Comparison of ENCODE assay signal across 15 cellular contexts in genomic region chr7:15489383-15489782, GRCh38.
DNase-seq lines count a peak whose midpoint lies in the region; ATAC-seq and TF ChIP-seq lines count a peak whose summit lies in the region.
"Had no signal": no experiment of that assay in that cellular context is flagged by ENCODE, and none has a peak within 500 bp of the region (broad histone marks: within the 10 kb centered on the region; RNA-seq: fewer than 3 reads in every experiment).

No MANE protein-coding gene starts in this region.

- H3K4me2 ChIP-seq in fibroblast of lung (ENCODE audit: extremely low read depth, insufficient read depth, low read length) (no peak overlapping the region), osteoblast (ENCODE audit: insufficient read depth, low read length) (no peak overlapping the region)
- H3K4me2 ChIP-seq: KMS-11 had no signal

- H3K36me3 ChIP-seq in fibroblast of lung (ENCODE audit: control insufficient read depth, insufficient read depth, low read length): no peaks in the 10 kb centered on the region
- no peaks in the 10 kb centered on the region for H3K36me3 ChIP-seq in osteoblast (ENCODE audit: insufficient read depth, low read length)
- H3K36me3 ChIP-seq in Peyer's patch: no peaks in the 10 kb centered on the region

- H3K9me3 ChIP-seq in fibroblast of lung (ENCODE audit: control insufficient read depth, insufficient read depth, low read depth, low read length) (no peaks in the 10 kb centered on the region), osteoblast (ENCODE audit: low read depth, low read length) (no peaks in the 10 kb centered on the region), Peyer's patch (no peaks in the 10 kb centered on the region)

- no peaks in the 10 kb centered on the region for H4K20me1 ChIP-seq in fibroblast of lung (ENCODE audit: control insufficient read depth, extremely low read depth, insufficient read depth, low read length)
- no peaks in the 10 kb centered on the region for H4K20me1 ChIP-seq in osteoblast (ENCODE audit: insufficient read depth, low read length)

- TF ChIP-seq CTCF in fibroblast of lung (conservative IDR thresholded peaks at IDR 0.05 in 1 of 2, IDR thresholded peaks at IDR 0.05 in 1 of 2; ENCODE audit: low read depth in 1 of 2, low read length in 2 of 2) (no peak), osteoblast (IDR thresholded peaks at IDR 0.05; ENCODE audit: extremely low read depth, low read depth, low read length) (no peak), Peyer's patch (IDR thresholded peaks at IDR 0.05) (no peak)

- H3K9ac ChIP-seq in fibroblast of lung (ENCODE audit: insufficient read depth, low read length): no peak overlapping the region
- H3K9ac ChIP-seq: KMS-11 had no signal

- H2AFZ ChIP-seq in fibroblast of lung (ENCODE audit: low read length): peak overlapping the region; percentile 0
- H2AFZ ChIP-seq in osteoblast (ENCODE audit: low read length): peak overlapping the region; percentile 38

- no peaks in the 10 kb centered on the region for H3K27me3 ChIP-seq in fibroblast of lung (ENCODE audit: control insufficient read depth, insufficient read depth, low read length)
- no peaks in the 10 kb centered on the region for H3K27me3 ChIP-seq in osteoblast (ENCODE audit: insufficient read depth, low read length)
- no peaks in the 10 kb centered on the region for H3K27me3 ChIP-seq in Peyer's patch

- DNase-seq in NCI-H69 (lab: John Stamatoyannopoulos, UW) (peak; percentile 93), SHP77 treated with DMSO at 0.1 percent for 48 hours (lab: John Stamatoyannopoulos, UW) (peak; percentile 23), fibroblast of lung (ENCODE audit: low read depth in 2 of 2) (no peak), osteoblast (ENCODE audit: insufficient read length, low spot score, missing footprints) (no peak), T-helper 2 cell (no peak), Peyer's patch (no peak)
- DNase-seq: ACHN, COR-L47, EL, GOT3, NCI-H1436, NCI-H2029, NCI-H510A had no signal

- ATAC-seq in GM18870 (IDR thresholded peaks at IDR 0.05; ENCODE audit: unreplicated experiment): no peak

- no peak overlapping the region for H3K27ac ChIP-seq in fibroblast of lung (ENCODE audit: insufficient read depth, low read length)
- H3K27ac ChIP-seq in osteoblast (ENCODE audit: low read depth, low read length): no peak overlapping the region
- no peak overlapping the region for H3K27ac ChIP-seq in Peyer's patch
- H3K27ac ChIP-seq: KMS-11 had no signal

- no peak for TF ChIP-seq POLR2A in Peyer's patch (IDR thresholded peaks at IDR 0.05)

- no peaks in the 10 kb centered on the region for H3K79me2 ChIP-seq in fibroblast of lung (ENCODE audit: control insufficient read depth, insufficient read depth, low read length)
- H3K79me2 ChIP-seq in osteoblast (ENCODE audit: insufficient read depth, low read length): no peaks in the 10 kb centered on the region

- H3K4me3 ChIP-seq in fibroblast of lung (replicated peaks in 1 of 4; ENCODE audit: control extremely low read depth in 1 of 4, insufficient read depth in 1 of 4, low read depth in 3 of 4, low read length in 4 of 4): no peak overlapping the region
- H3K4me3 ChIP-seq in osteoblast (ENCODE audit: insufficient read depth, low read length): no peak overlapping the region
- H3K4me3 ChIP-seq in Peyer's patch: no peak overlapping the region

- H3K4me1 ChIP-seq in fibroblast of lung (ENCODE audit: control insufficient read depth, extremely low read depth, insufficient read depth, low read length) (no peaks in the 10 kb centered on the region), osteoblast (ENCODE audit: insufficient read depth, low read length) (no peaks in the 10 kb centered on the region), Peyer's patch (no peaks in the 10 kb centered on the region)

Comparison
In these comparisons a context has a peak if more than half of its experiments do, and no peak if none do; other contexts are left out.
1. DNase-seq: peak in NCI-H69 (single experiment) and SHP77 treated with DMSO at 0.1 percent for 48 hours (single experiment); none in fibroblast of lung (0 of 2), osteoblast (single experiment), T-helper 2 cell (0 of 5) and Peyer's patch (0 of 3).